Comparison of ENCODE assay signal across 9 cellular contexts in the genomic region with DNA sequence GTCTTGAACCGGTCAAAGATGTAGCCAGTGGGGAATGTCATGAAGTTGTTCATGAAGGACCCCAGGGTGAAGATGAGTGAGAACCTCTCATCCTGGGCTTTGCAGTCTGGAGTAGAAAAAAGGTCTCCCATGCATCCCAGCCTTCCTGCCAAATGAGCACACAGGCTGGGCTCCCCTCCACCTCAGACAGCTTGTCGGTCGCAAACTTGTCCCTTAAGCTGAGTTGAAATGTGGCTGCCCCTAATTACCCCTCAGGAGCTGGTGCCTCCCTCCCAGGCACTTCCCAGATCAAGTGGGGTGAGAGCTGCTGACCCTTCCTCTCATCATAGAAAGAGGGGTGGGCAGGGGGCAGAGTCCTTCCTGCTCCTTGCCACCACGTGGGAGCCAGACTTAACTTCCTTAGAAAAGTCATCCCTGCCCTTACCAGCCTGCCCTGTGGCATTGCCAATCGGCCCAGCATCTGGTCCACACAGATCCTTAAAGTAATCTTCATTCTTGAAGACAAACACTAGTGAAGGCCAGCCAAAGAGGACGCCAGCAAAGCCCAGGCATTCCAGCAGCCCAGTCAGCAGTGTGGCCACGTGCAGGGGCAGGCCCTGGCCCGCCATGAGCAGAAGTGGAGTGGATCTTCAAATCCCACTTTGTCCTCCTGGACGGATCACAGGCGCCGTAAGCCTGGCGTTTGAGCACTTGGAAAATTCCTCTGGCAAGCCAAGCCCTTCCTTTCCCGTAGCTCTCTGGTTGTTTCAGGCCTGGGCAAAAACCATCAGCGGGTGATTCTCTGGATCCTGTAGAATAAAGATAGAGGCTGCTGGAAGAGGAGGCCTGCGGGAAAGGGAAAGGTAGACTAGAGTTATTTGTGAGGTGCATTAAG. TPM values are rescaled to one million over a fixed set of nuclear protein-coding genes. Genes with fewer than 3 reads are reported as not detected.
DNase-seq lines count a peak whose midpoint lies in the region; FAIRE-seq and TF ChIP-seq lines count a peak whose summit lies in the region.
"Had no signal": no experiment of that assay in that cellular context is flagged by ENCODE, and none has a peak within 500 bp of the region (broad histone marks: within the 10 kb centered on the region; RNA-seq: fewer than 3 reads in every experiment).

No MANE protein-coding gene starts in this region.

- no peaks in the 10 kb centered on the region for H3K27me3 Mint-ChIP-seq in activated naive CD8-positive, alpha-beta T cell

- peak overlapping the region; percentile 74 for H3K4me3 ChIP-seq in Jurkat, Clone E6-1 (ENCODE audit: low read length)
- H3K4me3 ChIP-seq in right atrium auricular region (peak overlapping the region; percentile 49 to 64), skeletal muscle tissue (ENCODE audit: low read length in 3 of 3) (peak overlapping the region; percentile 44 to 71 (median 67))

- H3K36me3 ChIP-seq in right atrium auricular region: peaks cover 12% of the 10 kb centered on the region
- H3K36me3 ChIP-seq in skeletal muscle tissue (ENCODE audit: control insufficient read depth in 3 of 3, insufficient read depth in 3 of 3, low read length in 3 of 3): peaks cover 0 to 10% (median 4%) of the 10 kb centered on the region in 3 donors

- H3K9me3 ChIP-seq in right atrium auricular region: no peaks in the 10 kb centered on the region
- H3K9me3 ChIP-seq in skeletal muscle tissue (ENCODE audit: control insufficient read depth in 3 of 3, low read length in 3 of 3): no peaks in the 10 kb centered on the region

- H3K4me1 Mint-ChIP-seq in activated naive CD8-positive, alpha-beta T cell (ENCODE audit: low read depth): peaks cover 43% of the 10 kb centered on the region

- FAIRE-seq in D721Med (lab: Jason Lieb, UNC) (no peak), HTR-8/SVneo (lab: Jason Lieb, UNC) (no peak)

- no peaks in the 10 kb centered on the region for H3K27me3 ChIP-seq in right atrium auricular region
- H3K27me3 ChIP-seq in skeletal muscle tissue (ENCODE audit: control insufficient read depth in 3 of 3, insufficient read depth in 3 of 3, low read length in 3 of 3): no peaks in the 10 kb centered on the region

- H3K9ac ChIP-seq in skeletal muscle tissue (ENCODE audit: low read depth in 1 of 3, low read length in 3 of 3): peak overlapping the region; percentile 73 to 84 (median 78)

- no peak for TF ChIP-seq CTCF in right atrium auricular region (IDR thresholded peaks at IDR 0.05)
- no peak for TF ChIP-seq CTCF in D721Med (IDR thresholded peaks at IDR 0.05; ENCODE audit: insufficient read depth, missing control alignments)
- TF ChIP-seq CTCF in GM10266 (IDR thresholded peaks at IDR 0.05; ENCODE audit: control insufficient read depth, insufficient read depth, low read depth, missing control alignments): no peak

- H3K9me3 Mint-ChIP-seq in activated naive CD8-positive, alpha-beta T cell (ENCODE audit: low read depth): no peaks in the 10 kb centered on the region

- H3K36me3 Mint-ChIP-seq in activated naive CD8-positive, alpha-beta T cell: peaks cover 27% of the 10 kb centered on the region

- H3K27ac ChIP-seq in right atrium auricular region (peak overlapping the region; percentile 95 to 99), skeletal muscle tissue (ENCODE audit: low read depth, low read length) (peak overlapping the region; percentile 91)

- peak overlapping the region; percentile 96 for H3K27ac Mint-ChIP-seq in activated naive CD8-positive, alpha-beta T cell

- DNase-seq in Jurkat, Clone E6-1 (ENCODE audit: low read depth, low spot score): no peak
- DNase-seq in right atrium auricular region (ENCODE audit: low spot score) (peak; percentile 86), SKM-1 treated with dmso at 0.1 percent for 144 hours (lab: John Stamatoyannopoulos, UW; ENCODE audit: unreplicated experiment) (no peak), D721Med (ENCODE audit: insufficient read length, low spot score) (no peak), GM10266 (ENCODE audit: extremely low spot score) (no peak), HTR-8/SVneo (ENCODE audit: insufficient read length, low spot score) (no peak)

- peak overlapping the region; percentile 95 for H3K4me3 Mint-ChIP-seq in activated naive CD8-positive, alpha-beta T cell

- H3K4me1 ChIP-seq in right atrium auricular region: peaks cover 0 to 64% of the 10 kb centered on the region in 2 donors
- H3K4me1 ChIP-seq in skeletal muscle tissue (ENCODE audit: control insufficient read depth in 3 of 3, insufficient read depth in 3 of 3, low read length in 3 of 3): peaks cover 48 to 49% (median 48%) of the 10 kb centered on the region in 3 donors

RNA-seq across cellular contexts. Expression of a gene that starts 1.1 kb away (rescaled TPM):
- polyA plus RNA-seq in Jurkat, Clone E6-1 (2012; ENCODE audit: insufficient read depth, insufficient read length): 91.5 TPM
- total RNA-seq in right atrium auricular region: 10 to 100 TPM; 31.7 to 61.3 TPM
- total RNA-seq in skeletal muscle tissue: 15.1 TPM

RNA-seq across cellular contexts. Expression of a gene that starts 34.5 kb away (rescaled TPM):
- 6.1 TPM for polyA plus RNA-seq in Jurkat, Clone E6-1 (2012; ENCODE audit: insufficient read depth, insufficient read length)
- total RNA-seq in right atrium auricular region (1 to 10 TPM in 1 of 2 donors, under 1 TPM in 1; 0.94 to 1.3 TPM), skeletal muscle tissue (not detected)

RNA-seq across cellular contexts. Expression of a gene that starts 35.4 kb away (rescaled TPM):
- polyA plus RNA-seq in Jurkat, Clone E6-1 (2012; ENCODE audit: insufficient read depth, insufficient read length): not detected
- total RNA-seq in right atrium auricular region: not detected
- total RNA-seq in skeletal muscle tissue: 1.0 TPM

RNA-seq across cellular contexts. Expression of a gene that starts 44.9 kb away (rescaled TPM):
- polyA plus RNA-seq in Jurkat, Clone E6-1 (2012; ENCODE audit: insufficient read depth, insufficient read length): not detected
- total RNA-seq in right atrium auricular region (not detected), skeletal muscle tissue (2.6 TPM)
- total RNA-seq: T-helper 2 cell treated with Interferon-gamma antibody and Interleukin-4, amounts not matched to agents 100 ng/mL and 5 ng/mL, for 36 hours had no signal
